ENCODE assay signal across 1 cellular context in genomic region chr20:47196091-47197081, GRCh38.
TF ChIP-seq lines count a peak whose summit lies in the region.

No MANE protein-coding gene starts in this region.

TF ChIP-seq in K562, 482 proteins besides CTCF, POLR2A, EP300 and RAD21 (continued from another document):
- TF ChIP-seq ZBTB5 (IDR thresholded peaks at IDR 0.05) (no peak), STAG1 (CRISPR knock-in tag; IDR thresholded peaks at IDR 0.05; ENCODE audit: borderline replicate concordance) (peak; percentile 97), ZNF24 (IDR thresholded peaks at IDR 0.05) (no peak), KLF16 (IDR thresholded peaks at IDR 0.05) (peak; percentile 36; the same call in 1 of the 2 replicates), ZBTB8A (IDR thresholded peaks at IDR 0.05; ENCODE audit: partially characterized antibody) (no peak), SIRT6 (IDR thresholded peaks at IDR 0.05; ENCODE audit: low read depth, low read length) (no peak), NR3C1 (CRISPR knock-in tag; IDR thresholded peaks at IDR 0.05) (no peak), CEBPB (tag; IDR thresholded peaks at IDR 0.05) (peak; percentile 78), BCLAF1 (IDR thresholded peaks at IDR 0.05; ENCODE audit: borderline replicate concordance in 1 of 2, control insufficient read depth in 1 of 2, low read depth in 2 of 2, low read length in 1 of 2) (peak in 1 of 2 experiments; percentile 10; a peak in 1 of 4 replicates), MTF1 (CRISPR knock-in tag; IDR thresholded peaks at IDR 0.05; ENCODE audit: borderline replicate concordance) (no peak), ERF (CRISPR knock-in tag; IDR thresholded peaks at IDR 0.05) (no peak), DEAF1 (CRISPR knock-in tag; IDR thresholded peaks at IDR 0.05) (peak; percentile 89), ZNF311 (CRISPR knock-in tag; IDR thresholded peaks at IDR 0.05) (no peak), CEBPG (CRISPR knock-in tag; IDR thresholded peaks at IDR 0.05) (peak; percentile 89), CEBPG (tag; conservative IDR thresholded peaks at IDR 0.05 in 1 of 2, IDR thresholded peaks at IDR 0.05 in 1 of 2) (peak; percentile 76 to 83), ZNF668 (CRISPR knock-in tag; IDR thresholded peaks at IDR 0.05) (no peak), RREB1 (CRISPR knock-in tag; IDR thresholded peaks at IDR 0.05) (0 out of 2 replicates have a peak, but pooled peaks have one; percentile 50), CAMTA2 (CRISPR knock-in tag; conservative IDR thresholded peaks at IDR 0.05) (no peak), RB1 (IDR thresholded peaks at IDR 0.05; ENCODE audit: low read depth) (peak; percentile 50; the same call in 1 of the 2 replicates), RBM14 (IDR thresholded peaks at IDR 0.05; ENCODE audit: borderline replicate concordance, insufficient read depth, low read depth, low read length) (no peak), EZH2 (IDR thresholded peaks at IDR 0.05; ENCODE audit: borderline replicate concordance, low read depth, low read length) (no peak), SREBF2 (CRISPR knock-in tag; IDR thresholded peaks at IDR 0.05) (no peak), NFIC (IDR thresholded peaks at IDR 0.05) (no peak)
